Comparison of ENCODE assay signal across 10 cellular contexts in genomic region chr16:72995151-72995881, GRCh38. TPM values are rescaled to one million over a fixed set of nuclear protein-coding genes. Genes with fewer than 3 reads are reported as not detected.
DNase-seq lines count a peak whose midpoint lies in the region; ATAC-seq and TF ChIP-seq lines count a peak whose summit lies in the region.
"Had no signal": no experiment of that assay in that cellular context is flagged by ENCODE, and none has a peak within 500 bp of the region (broad histone marks: within the 10 kb centered on the region; RNA-seq: fewer than 3 reads in every experiment).

No MANE protein-coding gene starts in this region.

- peaks cover 71% of the 10 kb centered on the region for H3K4me1 ChIP-seq in lower lobe of right lung

- H3K27ac ChIP-seq in WERI-Rb-1 (no peak overlapping the region), lower lobe of right lung (peak overlapping the region; percentile 62)
- H3K27ac ChIP-seq: gastroesophageal sphincter had no signal

- no peak overlapping the region for H3K4me3 ChIP-seq in WERI-Rb-1 (ENCODE audit: low read depth, low read length)
- no peak overlapping the region for H3K4me3 ChIP-seq in lower lobe of right lung
- H3K4me3 ChIP-seq: gastroesophageal sphincter had no signal

- TF ChIP-seq CTCF in CD14-positive monocyte (IDR thresholded peaks at IDR 0.05) (peak; percentile 75), WERI-Rb-1 (IDR thresholded peaks at IDR 0.05; ENCODE audit: low read depth, low read length) (peak; percentile 43), lower lobe of right lung (IDR thresholded peaks at IDR 0.05) (peak; percentile 57)

- DNase-seq in CD14-positive monocyte (ENCODE audit: low spot score) (peak; percentile 55), H4 (ENCODE audit: low spot score) (peak; percentile 18), WERI-Rb-1 (peak; percentile 55), lower lobe of right lung (peak; percentile 74), NCI-H1930 (lab: John Stamatoyannopoulos, UW) (no peak)
- no peak for DNase-seq in activated CD4-positive, alpha-beta memory T cell treated with anti-CD3 and anti-CD28 coated beads, Interleukin-2, amount 10 ng/mL, durations not matched to agents 7 days and 5 days
- no peak for DNase-seq in stimulated activated naive CD4-positive, alpha-beta T cell treated with Interleukin-2 at 50 U/mL for 16 hours (lab: John Stamatoyannopoulos, UW)

- H3K4me1 Mint-ChIP-seq in CD14-positive monocyte: peaks cover 59% of the 10 kb centered on the region
- no peaks in the 10 kb centered on the region for H3K4me1 Mint-ChIP-seq in activated CD4-positive, alpha-beta memory T cell treated with anti-CD3 and anti-CD28 coated beads, Interleukin-2, amount 10 ng/mL, durations not matched to agents 7 days and 5 days

- H3K27ac Mint-ChIP-seq in CD14-positive monocyte: peak overlapping the region in 6 of 7 donors; percentile 9 to 58 (median 48)
- H3K27ac Mint-ChIP-seq in activated CD4-positive, alpha-beta memory T cell treated with anti-CD3 and anti-CD28 coated beads, Interleukin-2, amount 10 ng/mL, durations not matched to agents 7 days and 5 days: no peak overlapping the region
- H3K27ac Mint-ChIP-seq: IgD-negative memory B cell had no signal

- H3K27me3 ChIP-seq in WERI-Rb-1 (ENCODE audit: insufficient read depth, low read depth, severe bottlenecking): no peaks in the 10 kb centered on the region
- H3K27me3 ChIP-seq in lower lobe of right lung (ENCODE audit: low read depth): no peaks in the 10 kb centered on the region
- H3K27me3 ChIP-seq: gastroesophageal sphincter had no signal

- peak overlapping the region in 1 of 2 donors; percentile 36 for H3K4me3 Mint-ChIP-seq in CD14-positive monocyte
- no peak overlapping the region for H3K4me3 Mint-ChIP-seq in activated CD4-positive, alpha-beta memory T cell treated with anti-CD3 and anti-CD28 coated beads, Interleukin-2, amount 10 ng/mL, durations not matched to agents 7 days and 5 days
- H3K4me3 Mint-ChIP-seq: IgD-negative memory B cell had no signal

- CTCF ChIA-PET in activated CD4-positive, alpha-beta memory T cell treated with anti-CD3 and anti-CD28 coated beads, Interleukin-2, amount 10 ng/mL, durations not matched to agents 7 days and 5 days (lab: Charles Lee): interaction anchor here (2.0 kb wide), 1 partner anchor 138 kb away, joined by 5 read pairs; no protein-coding TSS in a partner anchor

- POLR2A ChIA-PET in activated CD4-positive, alpha-beta memory T cell treated with anti-CD3 and anti-CD28 coated beads, Interleukin-2, amount 10 ng/mL, durations not matched to agents 7 days and 5 days (lab: Charles Lee): no interaction called here

- peaks cover 0 to 7% of the 10 kb centered on the region in 2 donors for H3K36me3 Mint-ChIP-seq in CD14-positive monocyte
- H3K36me3 Mint-ChIP-seq in activated CD4-positive, alpha-beta memory T cell treated with anti-CD3 and anti-CD28 coated beads, Interleukin-2, amount 10 ng/mL, durations not matched to agents 7 days and 5 days (ENCODE audit: low read depth): no peaks in the 10 kb centered on the region

- H3K27me3 Mint-ChIP-seq in CD14-positive monocyte (ENCODE audit: low read depth in 3 of 3): peaks cover 0 to 2% (median 2%) of the 10 kb centered on the region in 3 donors
- H3K27me3 Mint-ChIP-seq in activated CD4-positive, alpha-beta memory T cell treated with anti-CD3 and anti-CD28 coated beads, Interleukin-2, amount 10 ng/mL, durations not matched to agents 7 days and 5 days: no peaks in the 10 kb centered on the region
- H3K27me3 Mint-ChIP-seq: IgD-negative memory B cell had no signal

- intact Hi-C loops in CD14-positive monocyte (cut with micrococcal nuclease) (no loop called here), lower lobe of right lung (cut with DNase I) (no loop called here)

- no peaks in the 10 kb centered on the region for H3K9me3 ChIP-seq in WERI-Rb-1 (ENCODE audit: severe bottlenecking)
- H3K9me3 ChIP-seq in lower lobe of right lung: no peaks in the 10 kb centered on the region
- H3K9me3 ChIP-seq: gastroesophageal sphincter had no signal

- ATAC-seq in lower lobe of right lung (peak in 1 of 2 donors; percentile 43), HG03460 (IDR thresholded peaks at IDR 0.05; ENCODE audit: unreplicated experiment) (no peak)
- ATAC-seq: gastroesophageal sphincter had no signal

- H3K9me3 Mint-ChIP-seq in CD14-positive monocyte: peaks cover 0 to 3% (median 0%) of the 10 kb centered on the region in 7 donors
- H3K9me3 Mint-ChIP-seq in activated CD4-positive, alpha-beta memory T cell treated with anti-CD3 and anti-CD28 coated beads, Interleukin-2, amount 10 ng/mL, durations not matched to agents 7 days and 5 days: peaks cover 8% of the 10 kb centered on the region

- no peaks in the 10 kb centered on the region for H3K36me3 ChIP-seq in WERI-Rb-1
- no peaks in the 10 kb centered on the region for H3K36me3 ChIP-seq in lower lobe of right lung
- H3K36me3 ChIP-seq: gastroesophageal sphincter had no signal

RNA-seq across cellular contexts. Expression of gene ZFHX3, which starts 52.6 kb away (rescaled TPM):
- under 1 TPM; 0.42 to 0.43 TPM for polyA plus RNA-seq in CD14-positive monocyte
- total RNA-seq in H4 (2014; rRNA removed; shearing (Covaris generic)): 0.47 and 0.68 TPM in 2 replicates
- 29.3 TPM for total RNA-seq in lower lobe of right lung
- under 1 TPM; 0.38 to 0.43 TPM for total RNA-seq in activated CD4-positive, alpha-beta memory T cell treated with anti-CD3 and anti-CD28 coated beads, Interleukin-2, amount 10 ng/mL, durations not matched to agents 7 days and 5 days

Comparison
In these comparisons a context has a peak if more than half of its experiments do, and no peak if none do; other contexts are left out.
1. DNase-seq: peak in CD14-positive monocyte (single experiment), H4 (single experiment), WERI-Rb-1 (single experiment) and lower lobe of right lung (single experiment); none in activated CD4-positive, alpha-beta memory T cell treated with anti-CD3 and anti-CD28 coated beads, Interleukin-2, amount 10 ng/mL, durations not matched to agents 7 days and 5 days (single experiment), NCI-H1930 (0 of 2) and stimulated activated naive CD4-positive, alpha-beta T cell treated with Interleukin-2 at 50 U/mL for 16 hours (single experiment).
2. RNA of gene ZFHX3, which starts 52.6 kb away (total RNA-seq): 29.3 TPM in lower lobe of right lung (single experiment); 0.47 to 0.68 TPM in H4 and 0.38 to 0.43 TPM in activated CD4-positive, alpha-beta memory T cell treated with anti-CD3 and anti-CD28 coated beads, Interleukin-2, amount 10 ng/mL, durations not matched to agents 7 days and 5 days; every median in the first group is over 10 times any median in the second.
3. Peak in every context shown above with its lines, with median percentiles within 50 percentile points of each other: CTCF ChIP-seq.